Comparison of ENCODE assay signal across 8 cellular contexts in genomic region chr22:38504731-38505594, GRCh38. TPM values are rescaled to one million over a fixed set of nuclear protein-coding genes. Genes with fewer than 3 reads are reported as not detected.
DNase-seq lines count a peak whose midpoint lies in the region; ATAC-seq and TF ChIP-seq lines count a peak whose summit lies in the region.

No MANE protein-coding gene starts in this region.

- H3K4me1 ChIP-seq in HCT116 (ENCODE audit: control insufficient read depth in 1 of 2, insufficient read depth in 2 of 2, low read length in 2 of 2) = peaks cover 11 to 21% of the 10 kb centered on the region in 2 experiments; a peak in 3 of 4 replicates

- H3K4me3 ChIP-seq in AG04449 (ENCODE audit: low read depth, low read length) (peak overlapping the region; percentile 91), HCT116 (replicated peaks in 1 of 2; ENCODE audit: low read depth in 1 of 2, low read length in 2 of 2) (peak overlapping the region; percentile 80 to 92), astrocyte of the spinal cord (ENCODE audit: low read depth, low read length) (peak overlapping the region; percentile 85), kidney epithelial cell (ENCODE audit: low read depth, low read length) (peak overlapping the region; percentile 97)

- CTCF ChIA-PET in AG04449 (lab: Yijun Ruan, JAX) (no interaction called here), HCT116 (lab: Charles Lee) (no interaction called here)

- intact Hi-C loops in HCT116 (cut with micrococcal nuclease) = no loop called here

- no peak overlapping the region for H2AFZ ChIP-seq in HCT116 (ENCODE audit: low read depth, low read length, poor library complexity, severe bottlenecking)

- BruUV-seq in HCT116 (replicated peaks; lab: Mats Ljungman, UMichigan) = no TSS peak

- peaks cover 60% of the 10 kb centered on the region for H3K79me2 ChIP-seq in HCT116 (ENCODE audit: insufficient read depth, low read length)

- POLR2A ChIA-PET in AG04449 (lab: Yijun Ruan, JAX) (no interaction called here), HCT116 (lab: Charles Lee) (no interaction called here)

- RAD21 ChIA-PET in HCT116 (lab: Charles Lee; ENCODE audit: low non-redundant PET in 1 of 2, low total read pairs in 2 of 2, uncharacterized antibody in 2 of 2, unreplicated experiment in 2 of 2) = no interaction called here

- peak overlapping the region; percentile 80 for H3K4me2 ChIP-seq in HCT116 (ENCODE audit: low read length)

- peaks cover 18 to 38% of the 10 kb centered on the region in 2 experiments; a peak in 3 of 4 replicates for H3K36me3 ChIP-seq in HCT116 (ENCODE audit: control insufficient read depth in 1 of 2, insufficient read depth in 2 of 2, low read length in 2 of 2)
- H3K36me3 ChIP-seq in kidney epithelial cell (ENCODE audit: control insufficient read depth, insufficient read depth, low read length) = peaks cover 2% of the 10 kb centered on the region

- H3K9me3 ChIP-seq in HCT116 (ENCODE audit: control insufficient read depth in 1 of 2, insufficient read depth in 1 of 2, low read depth in 1 of 2, low read length in 2 of 2) = no peaks in the 10 kb centered on the region

- peak overlapping the region; percentile 99 for H3K27ac ChIP-seq in HCT116 (ENCODE audit: low read depth, low read length)

- no peak for TF ChIP-seq POLR2A in HCT116 (IDR thresholded peaks at IDR 0.05; ENCODE audit: borderline replicate concordance, extremely low read depth, insufficient read depth, insufficient read length)

- DNase-seq in AG04449 (ENCODE audit: low read depth, low spot score) (no peak), HCT116 (ENCODE audit: low read depth, low spot score) (no peak), T-helper 2 cell (peak; percentile 18 to 79 (median 49)), astrocyte of the spinal cord (ENCODE audit: low read depth, low spot score) (no peak), kidney epithelial cell (ENCODE audit: low read depth) (no peak), SKM-1 (lab: John Stamatoyannopoulos, UW; ENCODE audit: unreplicated experiment) (no peak)
- DNase-seq in stimulated activated CD4-positive, alpha-beta T cell treated with anti-CD3 and anti-CD28 coated beads, Interleukin-4, amount 100 ng/mL, for 1 hour = peak; percentile 61

- in situ Hi-C loops in astrocyte of the spinal cord (cut with HindIII; ENCODE audit: low sequenced_read_pairs) = no loop called here

- peak overlapping the region; percentile 99 for H3K9ac ChIP-seq in HCT116 (ENCODE audit: low read length)

- TF ChIP-seq CTCF in AG04449 (IDR thresholded peaks at IDR 0.05; ENCODE audit: insufficient read depth, low read length, missing control alignments) (no peak), HCT116 (IDR thresholded peaks at IDR 0.05 in 2 of 3, conservative IDR thresholded peaks at IDR 0.05 in 1 of 3; ENCODE audit: borderline replicate concordance in 1 of 3, insufficient read depth in 1 of 3, low read depth in 2 of 3, low read length in 2 of 3) (0 out of 6 replicates have a peak, but pooled peaks of 1 of the 3 experiments have one; percentile 5), astrocyte of the spinal cord (IDR thresholded peaks at IDR 0.05; ENCODE audit: low read depth, low read length) (no peak), kidney epithelial cell (IDR thresholded peaks at IDR 0.05; ENCODE audit: insufficient read depth, low read length, poor library complexity, severe bottlenecking) (no peak)

- no peak for ATAC-seq in HCT116
- ATAC-seq in HG03469 (IDR thresholded peaks at IDR 0.05; ENCODE audit: unreplicated experiment) = no peak

- peaks cover 24% of the 10 kb centered on the region; the same call in 1 of the 2 replicates for H4K20me1 ChIP-seq in HCT116 (ENCODE audit: insufficient read depth)

- H3K27me3 ChIP-seq in HCT116 (ENCODE audit: insufficient read depth, low read length) (no peaks in the 10 kb centered on the region), kidney epithelial cell (ENCODE audit: control insufficient read depth, insufficient read depth, low read length) (no peaks in the 10 kb centered on the region)

- no peak for TF ChIP-seq RAD21 in HCT116 (IDR thresholded peaks at IDR 0.05; ENCODE audit: low read depth)

- no peaks in the 10 kb centered on the region for H3K9me2 ChIP-seq in HCT116 (ENCODE audit: insufficient read depth)

TF ChIP-seq in HCT116, 20 proteins besides CTCF, POLR2A, EP300 and RAD21:
- TF ChIP-seq TCF7L2 (IDR thresholded peaks at IDR 0.05; ENCODE audit: borderline replicate concordance, extremely low read depth, insufficient read depth, insufficient read length) = no peak
- TF ChIP-seq MAX (IDR thresholded peaks at IDR 0.05) = no peak; the same call in 1 of the 2 replicates
- no peak for TF ChIP-seq CEBPB (IDR thresholded peaks at IDR 0.05; ENCODE audit: low read depth)
TF ChIP-seq in HCT116: peak in this region for 0.

RNA-seq across cellular contexts. Expression of gene DDX17, which starts 1.1 kb away (rescaled TPM):
- total RNA-seq in HCT116 (2021; ENCODE audit: unreplicated experiment) = 234 TPM
- 108 and 121 TPM in 2 replicates for polyA plus RNA-seq in HCT116 (2012)
- total RNA-seq in kidney epithelial cell = 333 and 445 TPM in 2 replicates

RNA-seq across cellular contexts. Expression of gene KDELR3, which starts 37.1 kb away (rescaled TPM):
- total RNA-seq in HCT116 (2021; ENCODE audit: unreplicated experiment) (33.1 TPM), kidney epithelial cell (17.0 and 18.5 TPM in 2 replicates)
- polyA plus RNA-seq in HCT116 (2012) = 29.9 and 33.2 TPM in 2 replicates

RNA-seq across cellular contexts. Expression of gene KCNJ4, which starts 50.0 kb away (rescaled TPM):
- not detected for total RNA-seq in HCT116 (2021; ENCODE audit: unreplicated experiment)
- polyA plus RNA-seq in HCT116 (2012) = 0.02 and 0.05 TPM in 2 replicates
- not detected in 2 replicates for total RNA-seq in kidney epithelial cell

Comparison
In these comparisons a context has a peak if more than half of its experiments do, and no peak if none do; other contexts are left out.
1. DNase-seq: peak in T-helper 2 cell (5 of 5) and stimulated activated CD4-positive, alpha-beta T cell treated with anti-CD3 and anti-CD28 coated beads, Interleukin-4, amount 100 ng/mL, for 1 hour (single experiment); none in AG04449 (single experiment), HCT116 (single experiment), astrocyte of the spinal cord (single experiment), kidney epithelial cell (single experiment) and SKM-1 (single experiment).
2. Peak in every context shown above with its lines, with median percentiles within 50 percentile points of each other: H3K4me3 ChIP-seq.